8 cellular contexts compared by ENCODE assay signal in the genomic region with DNA sequence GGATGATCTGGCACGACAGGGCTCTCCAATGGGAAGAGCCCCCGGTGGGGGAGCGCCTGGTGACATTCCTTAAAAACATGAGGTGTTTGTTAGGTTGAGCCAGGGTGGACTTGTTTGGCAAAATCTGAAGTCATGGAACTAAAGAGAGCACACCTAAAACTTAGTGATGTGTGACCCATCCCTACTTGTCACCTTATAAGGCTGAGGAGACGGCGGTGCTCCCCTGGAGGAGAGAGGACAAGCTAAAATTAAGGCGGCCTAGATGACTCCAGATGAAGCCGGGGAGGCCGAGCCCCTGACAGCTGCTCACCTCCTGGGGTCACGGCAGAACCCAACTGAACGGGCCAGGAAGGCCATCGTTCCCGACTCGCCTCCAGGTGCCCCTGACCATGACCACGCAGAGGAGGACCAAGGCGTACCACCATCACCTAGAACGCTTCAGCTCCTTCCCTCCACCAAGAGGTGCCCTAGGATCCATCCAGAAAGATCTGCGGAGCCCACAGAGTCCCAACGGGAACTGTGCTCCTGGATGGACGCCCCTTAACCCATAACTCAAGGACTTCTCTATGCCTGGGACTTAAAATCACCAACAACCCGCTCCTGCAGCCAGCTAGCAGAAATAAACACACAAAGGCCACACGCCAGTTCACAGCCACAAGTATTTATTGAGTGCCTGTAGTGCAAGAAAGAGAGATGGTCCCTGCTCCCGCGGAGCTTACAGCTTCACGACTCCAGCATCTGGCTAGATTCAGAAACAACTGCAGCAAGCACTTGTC. TPM values are rescaled to one million over a fixed set of nuclear protein-coding genes. Genes with fewer than 3 reads are reported as not detected.
DNase-seq lines count a peak whose midpoint lies in the region; ATAC-seq lines count a peak whose summit lies in the region.

No MANE protein-coding gene starts in this region.

- peak; percentile 26 for DNase-seq in activated CD4-positive, alpha-beta T cell treated with anti-CD3 and anti-CD28 coated beads for 36 hours
- no peak for DNase-seq in activated CD4-positive, alpha-beta T cell treated with anti-CD3 and anti-CD28 coated beads for 4 hours
- no peak for DNase-seq in activated T-helper 2 cell treated with anti-CD3 and anti-CD28 coated beads, Interferon-gamma antibody, Interleukin-2, Interleukin-4, amounts not matched to agents 10 μg/mL and 5 μg/mL and 100 μg/mL, durations not matched to agents 14 hours and 24 hours and 36 hours (ENCODE audit: low spot score)
- DNase-seq in islet precursor cell (peak; percentile 67), substantia nigra (lab: John Stamatoyannopoulos, UW) (no peak), middle frontal gyrus (ENCODE audit: extremely low spot score, low spot score) (no peak)
- DNase-seq in stimulated activated CD4-positive, alpha-beta T cell treated with anti-CD3 and anti-CD28 coated beads, Interleukin-4, amount 100 ng/mL, for 4 hours = no peak

- H3K36me3 Mint-ChIP-seq in activated CD4-positive, alpha-beta T cell treated with anti-CD3 and anti-CD28 coated beads for 36 hours (ENCODE audit: low read depth) = peaks cover 18% of the 10 kb centered on the region
- H3K36me3 Mint-ChIP-seq in activated T-helper 2 cell treated with anti-CD3 and anti-CD28 coated beads, Interferon-gamma antibody, Interleukin-2, Interleukin-4, amounts not matched to agents 10 μg/mL and 5 μg/mL and 100 μg/mL, durations not matched to agents 14 hours and 24 hours and 36 hours (ENCODE audit: low read depth) = peaks cover 39% of the 10 kb centered on the region

- peak overlapping the region; percentile 73 for H3K4me3 Mint-ChIP-seq in activated CD4-positive, alpha-beta T cell treated with anti-CD3 and anti-CD28 coated beads for 36 hours
- H3K4me3 Mint-ChIP-seq in activated T-helper 2 cell treated with anti-CD3 and anti-CD28 coated beads, Interferon-gamma antibody, Interleukin-2, Interleukin-4, amounts not matched to agents 10 μg/mL and 5 μg/mL and 100 μg/mL, durations not matched to agents 14 hours and 24 hours and 36 hours (ENCODE audit: low read depth) = peak overlapping the region; percentile 82

- no peak for ATAC-seq in activated CD4-positive, alpha-beta T cell treated with anti-CD3 and anti-CD28 coated beads for 36 hours
- no peak for ATAC-seq in esophagus mucosa

- H3K27ac Mint-ChIP-seq in activated CD4-positive, alpha-beta T cell treated with anti-CD3 and anti-CD28 coated beads for 36 hours = peak overlapping the region; percentile 85
- peak overlapping the region; percentile 78 for H3K27ac Mint-ChIP-seq in activated T-helper 2 cell treated with anti-CD3 and anti-CD28 coated beads, Interferon-gamma antibody, Interleukin-2, Interleukin-4, amounts not matched to agents 10 μg/mL and 5 μg/mL and 100 μg/mL, durations not matched to agents 14 hours and 24 hours and 36 hours

- CTCF ChIA-PET in activated CD4-positive, alpha-beta T cell treated with anti-CD3 and anti-CD28 coated beads for 36 hours (lab: Charles Lee) = interaction anchor here (0.6 to 2.3 kb wide), 7 partner anchors 9 to 1553 kb away, joined by 3 to 11 read pairs (median 5); no protein-coding TSS in a partner anchor

- no peaks in the 10 kb centered on the region for H3K27me3 Mint-ChIP-seq in activated CD4-positive, alpha-beta T cell treated with anti-CD3 and anti-CD28 coated beads for 36 hours
- peaks cover 20% of the 10 kb centered on the region for H3K27me3 Mint-ChIP-seq in activated T-helper 2 cell treated with anti-CD3 and anti-CD28 coated beads, Interferon-gamma antibody, Interleukin-2, Interleukin-4, amounts not matched to agents 10 μg/mL and 5 μg/mL and 100 μg/mL, durations not matched to agents 14 hours and 24 hours and 36 hours (ENCODE audit: low read depth)

- intact Hi-C loops in activated CD4-positive, alpha-beta T cell treated with anti-CD3 and anti-CD28 coated beads for 36 hours (cut with DNase I, micrococcal nuclease) = loop anchor here (1.0 to 5.0 kb wide), 10 partner anchors 31 to 177 kb away; a partner anchor contains a TSS
- intact Hi-C loops in activated T-helper 2 cell treated with anti-CD3 and anti-CD28 coated beads, Interferon-gamma antibody, Interleukin-2, Interleukin-4, amounts not matched to agents 10 μg/mL and 5 μg/mL and 100 μg/mL, durations not matched to agents 14 hours and 24 hours and 36 hours (cut with micrococcal nuclease) = loop anchor here (1.0 to 5.0 kb wide), 3 partner anchors 85 to 172 kb away; a partner anchor contains a TSS

- POLR2A ChIA-PET in activated CD4-positive, alpha-beta T cell treated with anti-CD3 and anti-CD28 coated beads for 36 hours (lab: Charles Lee) = interaction anchor here (0.5 kb wide), 1 partner anchor 625 kb away, joined by 3 read pairs; a partner anchor contains a TSS

- peaks cover 28% of the 10 kb centered on the region for H3K4me1 Mint-ChIP-seq in activated CD4-positive, alpha-beta T cell treated with anti-CD3 and anti-CD28 coated beads for 36 hours
- peaks cover 20% of the 10 kb centered on the region for H3K4me1 Mint-ChIP-seq in activated T-helper 2 cell treated with anti-CD3 and anti-CD28 coated beads, Interferon-gamma antibody, Interleukin-2, Interleukin-4, amounts not matched to agents 10 μg/mL and 5 μg/mL and 100 μg/mL, durations not matched to agents 14 hours and 24 hours and 36 hours (ENCODE audit: low read depth)

- H3K27ac ChIP-seq in substantia nigra (ENCODE audit: low read depth, low read length, poor library complexity, severe bottlenecking) = peak overlapping the region; percentile 59

- no peaks in the 10 kb centered on the region for H3K9me3 Mint-ChIP-seq in activated CD4-positive, alpha-beta T cell treated with anti-CD3 and anti-CD28 coated beads for 36 hours (ENCODE audit: low read depth)
- H3K9me3 Mint-ChIP-seq in activated T-helper 2 cell treated with anti-CD3 and anti-CD28 coated beads, Interferon-gamma antibody, Interleukin-2, Interleukin-4, amounts not matched to agents 10 μg/mL and 5 μg/mL and 100 μg/mL, durations not matched to agents 14 hours and 24 hours and 36 hours = no peaks in the 10 kb centered on the region

RNA-seq across cellular contexts. Expression of a gene that starts 1.0 kb away (rescaled TPM):
- total RNA-seq in activated CD4-positive, alpha-beta T cell treated with anti-CD3 and anti-CD28 coated beads for 36 hours = 1 to 10 TPM; 8.3 to 9.5 TPM
- 15.5 and 16.2 TPM in 2 replicates for total RNA-seq in activated T-helper 2 cell treated with anti-CD3 and anti-CD28 coated beads, Interferon-gamma antibody, Interleukin-2, Interleukin-4, amounts not matched to agents 10 μg/mL and 5 μg/mL and 100 μg/mL, durations not matched to agents 14 hours and 24 hours and 36 hours
- 8.3 TPM for total RNA-seq in esophagus mucosa

Comparison
In these comparisons a context has a peak if more than half of its experiments do, and no peak if none do; other contexts are left out.
1. DNase-seq: peak in activated CD4-positive, alpha-beta T cell treated with anti-CD3 and anti-CD28 coated beads for 36 hours (single experiment) and islet precursor cell (single experiment); none in activated CD4-positive, alpha-beta T cell treated with anti-CD3 and anti-CD28 coated beads for 4 hours (0 of 2), activated T-helper 2 cell treated with anti-CD3 and anti-CD28 coated beads, Interferon-gamma antibody, Interleukin-2, Interleukin-4, amounts not matched to agents 10 μg/mL and 5 μg/mL and 100 μg/mL, durations not matched to agents 14 hours and 24 hours and 36 hours (single experiment), substantia nigra (0 of 49), stimulated activated CD4-positive, alpha-beta T cell treated with anti-CD3 and anti-CD28 coated beads, Interleukin-4, amount 100 ng/mL, for 4 hours (0 of 2) and middle frontal gyrus (single experiment).